ENCODE assay signal across 1 cellular context in the genomic region with DNA sequence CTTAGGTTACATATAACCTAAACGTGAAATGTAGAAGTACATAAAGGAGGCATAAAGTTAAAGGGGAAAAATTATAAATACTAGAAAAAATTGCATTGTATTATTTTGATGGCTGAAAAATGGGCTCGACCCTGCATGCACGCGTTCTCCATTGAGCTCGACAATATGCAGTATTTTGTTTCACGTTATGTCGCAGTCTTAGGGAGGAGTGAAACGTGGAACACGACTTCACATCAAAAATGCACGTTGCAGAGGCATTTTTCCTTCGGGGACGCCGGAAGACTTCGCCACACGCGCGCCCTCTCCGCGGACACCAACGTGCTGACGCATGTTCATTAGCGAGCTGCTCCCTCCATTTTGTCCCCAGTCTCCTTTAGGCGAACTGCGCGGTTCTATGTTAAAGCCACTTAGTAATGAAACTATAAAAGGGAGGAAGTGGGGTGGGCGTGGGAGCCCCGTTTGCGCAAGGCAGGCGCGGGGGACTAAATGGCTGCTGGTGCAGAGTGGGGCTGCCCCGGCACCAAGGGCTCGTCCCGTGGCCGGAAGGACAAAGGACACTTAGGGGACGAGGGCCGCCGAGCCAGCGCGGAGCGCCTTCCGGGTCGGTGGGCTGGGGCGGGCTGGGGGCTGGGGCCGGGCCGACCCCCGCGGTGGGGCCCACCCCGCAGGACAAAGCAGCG.
A peak's percentile ranks its signal among the peaks of the same experiment; 100 is the strongest.
TF ChIP-seq lines count a peak whose summit lies in the region.

No MANE protein-coding gene starts in this region.

TF ChIP-seq in HepG2, 621 proteins besides CTCF, POLR2A, EP300 and RAD21 (continued from another document and continues in another):
- no peak for TF ChIP-seq ZBTB14 (CRISPR knock-in tag; IDR thresholded peaks at IDR 0.05)
- TF ChIP-seq KLF13 (CRISPR knock-in tag; IDR thresholded peaks at IDR 0.05) = 0 out of 2 replicates have a peak, but pooled peaks have one; percentile 4
- TF ChIP-seq, protein P1, sequence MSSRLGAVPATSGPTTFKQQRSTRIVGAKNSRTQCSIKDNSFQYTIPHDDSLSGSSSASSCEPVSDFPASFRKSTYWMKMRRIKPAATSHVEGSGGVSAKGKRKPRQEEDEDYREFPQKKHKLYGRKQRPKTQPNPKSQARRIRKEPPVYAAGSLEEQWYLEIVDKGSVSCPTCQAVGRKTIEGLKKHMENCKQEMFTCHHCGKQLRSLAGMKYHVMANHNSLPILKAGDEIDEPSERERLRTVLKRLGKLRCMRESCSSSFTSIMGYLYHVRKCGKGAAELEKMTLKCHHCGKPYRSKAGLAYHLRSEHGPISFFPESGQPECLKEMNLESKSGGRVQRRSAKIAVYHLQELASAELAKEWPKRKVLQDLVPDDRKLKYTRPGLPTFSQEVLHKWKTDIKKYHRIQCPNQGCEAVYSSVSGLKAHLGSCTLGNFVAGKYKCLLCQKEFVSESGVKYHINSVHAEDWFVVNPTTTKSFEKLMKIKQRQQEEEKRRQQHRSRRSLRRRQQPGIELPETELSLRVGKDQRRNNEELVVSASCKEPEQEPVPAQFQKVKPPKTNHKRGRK (CRISPR knock-in tag; IDR thresholded peaks at IDR 0.05) = no peak
- TF ChIP-seq NCOA5 (CRISPR knock-in tag; IDR thresholded peaks at IDR 0.05) = peak; percentile 67; the same call in 1 of the 2 replicates
- TF ChIP-seq ZNF619 (CRISPR knock-in tag; IDR thresholded peaks at IDR 0.05) = 0 out of 2 replicates have a peak, but pooled peaks have one; percentile 74
- no peak for TF ChIP-seq SMARCC2 (IDR thresholded peaks at IDR 0.05)
- peak; percentile 75; the same call in 1 of the 2 replicates for TF ChIP-seq ISL2 (CRISPR knock-in tag; IDR thresholded peaks at IDR 0.05)
- no peak for TF ChIP-seq CBX1 (IDR thresholded peaks at IDR 0.05; ENCODE audit: low read depth)
- no peak for TF ChIP-seq RFX1 (IDR thresholded peaks at IDR 0.05)
- TF ChIP-seq CENPBD1 (CRISPR knock-in tag; IDR thresholded peaks at IDR 0.05; ENCODE audit: borderline replicate concordance, low read depth) = no peak
- TF ChIP-seq ZNF724P (CRISPR knock-in tag; IDR thresholded peaks at IDR 0.05; ENCODE audit: borderline replicate concordance) = 0 out of 2 replicates have a peak, but pooled peaks have one; percentile 63
- no peak for TF ChIP-seq BCL6 (CRISPR knock-in tag; IDR thresholded peaks at IDR 0.05)
- no peak for TF ChIP-seq ZBTB39 (CRISPR knock-in tag; IDR thresholded peaks at IDR 0.05)
- TF ChIP-seq SPEN (CRISPR knock-in tag; IDR thresholded peaks at IDR 0.05; ENCODE audit: low read depth) = 0 out of 2 replicates have a peak, but pooled peaks have one; percentile 72
- TF ChIP-seq, protein P2, sequence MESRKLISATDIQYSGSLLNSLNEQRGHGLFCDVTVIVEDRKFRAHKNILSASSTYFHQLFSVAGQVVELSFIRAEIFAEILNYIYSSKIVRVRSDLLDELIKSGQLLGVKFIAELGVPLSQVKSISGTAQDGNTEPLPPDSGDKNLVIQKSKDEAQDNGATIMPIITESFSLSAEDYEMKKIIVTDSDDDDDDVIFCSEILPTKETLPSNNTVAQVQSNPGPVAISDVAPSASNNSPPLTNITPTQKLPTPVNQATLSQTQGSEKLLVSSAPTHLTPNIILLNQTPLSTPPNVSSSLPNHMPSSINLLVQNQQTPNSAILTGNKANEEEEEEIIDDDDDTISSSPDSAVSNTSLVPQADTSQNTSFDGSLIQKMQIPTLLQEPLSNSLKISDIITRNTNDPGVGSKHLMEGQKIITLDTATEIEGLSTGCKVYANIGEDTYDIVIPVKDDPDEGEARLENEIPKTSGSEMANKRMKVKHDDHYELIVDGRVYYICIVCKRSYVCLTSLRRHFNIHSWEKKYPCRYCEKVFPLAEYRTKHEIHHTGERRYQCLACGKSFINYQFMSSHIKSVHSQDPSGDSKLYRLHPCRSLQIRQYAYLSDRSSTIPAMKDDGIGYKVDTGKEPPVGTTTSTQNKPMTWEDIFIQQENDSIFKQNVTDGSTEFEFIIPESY (CRISPR knock-in tag; IDR thresholded peaks at IDR 0.05) = no peak; the same call in 1 of the 2 replicates
- TF ChIP-seq, protein P3, sequence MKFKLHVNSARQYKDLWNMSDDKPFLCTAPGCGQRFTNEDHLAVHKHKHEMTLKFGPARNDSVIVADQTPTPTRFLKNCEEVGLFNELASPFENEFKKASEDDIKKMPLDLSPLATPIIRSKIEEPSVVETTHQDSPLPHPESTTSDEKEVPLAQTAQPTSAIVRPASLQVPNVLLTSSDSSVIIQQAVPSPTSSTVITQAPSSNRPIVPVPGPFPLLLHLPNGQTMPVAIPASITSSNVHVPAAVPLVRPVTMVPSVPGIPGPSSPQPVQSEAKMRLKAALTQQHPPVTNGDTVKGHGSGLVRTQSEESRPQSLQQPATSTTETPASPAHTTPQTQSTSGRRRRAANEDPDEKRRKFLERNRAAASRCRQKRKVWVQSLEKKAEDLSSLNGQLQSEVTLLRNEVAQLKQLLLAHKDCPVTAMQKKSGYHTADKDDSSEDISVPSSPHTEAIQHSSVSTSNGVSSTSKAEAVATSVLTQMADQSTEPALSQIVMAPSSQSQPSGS (CRISPR knock-in tag; IDR thresholded peaks at IDR 0.05) = peak; percentile 12; the same call in 1 of the 2 replicates
- TF ChIP-seq NKX3-1 (CRISPR knock-in tag; IDR thresholded peaks at IDR 0.05) = peak; percentile 75
- TF ChIP-seq ZNF598 (CRISPR knock-in tag; IDR thresholded peaks at IDR 0.05; ENCODE audit: borderline replicate concordance) = peak; percentile 91
- TF ChIP-seq NFATC3 (CRISPR knock-in tag; IDR thresholded peaks at IDR 0.05) = peak; percentile 82; the same call in 1 of the 2 replicates
- no peak for TF ChIP-seq MTF1 (CRISPR knock-in tag; IDR thresholded peaks at IDR 0.05)
- TF ChIP-seq, protein P4, sequence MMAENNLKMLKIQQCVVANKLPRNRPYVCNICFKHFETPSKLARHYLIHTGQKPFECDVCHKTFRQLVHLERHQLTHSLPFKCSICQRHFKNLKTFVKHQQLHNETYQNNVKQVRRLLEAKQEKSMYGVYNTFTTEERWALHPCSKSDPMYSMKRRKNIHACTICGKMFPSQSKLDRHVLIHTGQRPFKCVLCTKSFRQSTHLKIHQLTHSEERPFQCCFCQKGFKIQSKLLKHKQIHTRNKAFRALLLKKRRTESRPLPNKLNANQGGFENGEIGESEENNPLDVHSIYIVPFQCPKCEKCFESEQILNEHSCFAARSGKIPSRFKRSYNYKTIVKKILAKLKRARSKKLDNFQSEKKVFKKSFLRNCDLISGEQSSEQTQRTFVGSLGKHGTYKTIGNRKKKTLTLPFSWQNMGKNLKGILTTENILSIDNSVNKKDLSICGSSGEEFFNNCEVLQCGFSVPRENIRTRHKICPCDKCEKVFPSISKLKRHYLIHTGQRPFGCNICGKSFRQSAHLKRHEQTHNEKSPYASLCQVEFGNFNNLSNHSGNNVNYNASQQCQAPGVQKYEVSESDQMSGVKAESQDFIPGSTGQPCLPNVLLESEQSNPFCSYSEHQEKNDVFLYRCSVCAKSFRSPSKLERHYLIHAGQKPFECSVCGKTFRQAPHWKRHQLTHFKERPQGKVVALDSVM (CRISPR knock-in tag; IDR thresholded peaks at IDR 0.05) = no peak
- no peak for TF ChIP-seq ZBTB37 (CRISPR knock-in tag; IDR thresholded peaks at IDR 0.05)
- 0 out of 2 replicates have a peak, but pooled peaks have one; percentile 48 for TF ChIP-seq ZNF609 (CRISPR knock-in tag; IDR thresholded peaks at IDR 0.05; ENCODE audit: borderline replicate concordance)
- TF ChIP-seq, protein P5, sequence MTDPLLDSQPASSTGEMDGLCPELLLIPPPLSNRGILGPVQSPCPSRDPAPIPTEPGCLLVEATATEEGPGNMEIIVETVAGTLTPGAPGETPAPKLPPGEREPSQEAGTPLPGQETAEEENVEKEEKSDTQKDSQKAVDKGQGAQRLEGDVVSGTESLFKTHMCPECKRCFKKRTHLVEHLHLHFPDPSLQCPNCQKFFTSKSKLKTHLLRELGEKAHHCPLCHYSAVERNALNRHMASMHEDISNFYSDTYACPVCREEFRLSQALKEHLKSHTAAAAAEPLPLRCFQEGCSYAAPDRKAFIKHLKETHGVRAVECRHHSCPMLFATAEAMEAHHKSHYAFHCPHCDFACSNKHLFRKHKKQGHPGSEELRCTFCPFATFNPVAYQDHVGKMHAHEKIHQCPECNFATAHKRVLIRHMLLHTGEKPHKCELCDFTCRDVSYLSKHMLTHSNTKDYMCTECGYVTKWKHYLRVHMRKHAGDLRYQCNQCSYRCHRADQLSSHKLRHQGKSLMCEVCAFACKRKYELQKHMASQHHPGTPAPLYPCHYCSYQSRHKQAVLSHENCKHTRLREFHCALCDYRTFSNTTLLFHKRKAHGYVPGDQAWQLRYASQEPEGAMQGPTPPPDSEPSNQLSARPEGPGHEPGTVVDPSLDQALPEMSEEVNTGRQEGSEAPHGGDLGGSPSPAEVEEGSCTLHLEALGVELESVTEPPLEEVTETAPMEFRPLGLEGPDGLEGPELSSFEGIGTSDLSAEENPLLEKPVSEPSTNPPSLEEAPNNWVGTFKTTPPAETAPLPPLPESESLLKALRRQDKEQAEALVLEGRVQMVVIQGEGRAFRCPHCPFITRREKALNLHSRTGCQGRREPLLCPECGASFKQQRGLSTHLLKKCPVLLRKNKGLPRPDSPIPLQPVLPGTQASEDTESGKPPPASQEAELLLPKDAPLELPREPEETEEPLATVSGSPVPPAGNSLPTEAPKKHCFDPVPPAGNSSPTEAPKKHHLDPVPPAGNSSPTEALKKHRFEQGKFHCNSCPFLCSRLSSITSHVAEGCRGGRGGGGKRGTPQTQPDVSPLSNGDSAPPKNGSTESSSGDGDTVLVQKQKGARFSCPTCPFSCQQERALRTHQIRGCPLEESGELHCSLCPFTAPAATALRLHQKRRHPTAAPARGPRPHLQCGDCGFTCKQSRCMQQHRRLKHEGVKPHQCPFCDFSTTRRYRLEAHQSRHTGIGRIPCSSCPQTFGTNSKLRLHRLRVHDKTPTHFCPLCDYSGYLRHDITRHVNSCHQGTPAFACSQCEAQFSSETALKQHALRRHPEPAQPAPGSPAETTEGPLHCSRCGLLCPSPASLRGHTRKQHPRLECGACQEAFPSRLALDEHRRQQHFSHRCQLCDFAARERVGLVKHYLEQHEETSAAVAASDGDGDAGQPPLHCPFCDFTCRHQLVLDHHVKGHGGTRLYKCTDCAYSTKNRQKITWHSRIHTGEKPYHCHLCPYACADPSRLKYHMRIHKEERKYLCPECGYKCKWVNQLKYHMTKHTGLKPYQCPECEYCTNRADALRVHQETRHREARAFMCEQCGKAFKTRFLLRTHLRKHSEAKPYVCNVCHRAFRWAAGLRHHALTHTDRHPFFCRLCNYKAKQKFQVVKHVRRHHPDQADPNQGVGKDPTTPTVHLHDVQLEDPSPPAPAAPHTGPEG (CRISPR knock-in tag; IDR thresholded peaks at IDR 0.05) = no peak; the same call in 1 of the 2 replicates
